Comparison of ENCODE assay signal across 18 cellular contexts in genomic region chr16:47978491-47979490, GRCh38.
"Had no signal": no experiment of that assay in that cellular context is flagged by ENCODE, and none has a peak within 500 bp of the region (broad histone marks: within the 10 kb centered on the region; RNA-seq: fewer than 3 reads in every experiment).

No MANE protein-coding gene starts in this region.

- H3K4me1 ChIP-seq: esophagus squamous epithelium had no signal

- H3K9me3 Mint-ChIP-seq: activated CD8-positive, alpha-beta T cell treated with anti-CD3 and anti-CD28 coated beads for 36 hours; activated naive CD8-positive, alpha-beta T cell treated with anti-CD3 and anti-CD28 coated beads, Interleukin-2, amount 10 ng/mL, durations not matched to agents 7 days and 5 days; natural killer cell had no signal

- H3K9me3 ChIP-seq: esophagus squamous epithelium, mucosa of descending colon, psoas muscle had no signal

- DNase-seq: activated CD4-positive, alpha-beta T cell treated with anti-CD3 and anti-CD28 coated beads for 36 hours; activated CD8-positive, alpha-beta memory T cell treated with anti-CD3 and anti-CD28 coated beads, Interleukin-2, amount 50 U/mL, for 4 hours; activated CD8-positive, alpha-beta T cell treated with anti-CD3 and anti-CD28 coated beads for 36 hours; activated naive CD8-positive, alpha-beta T cell treated with anti-CD3 and anti-CD28 coated beads, Interleukin-2, amount 10 ng/mL, durations not matched to agents 7 days and 5 days; esophagus squamous epithelium; foreskin fibroblast; glutamatergic neuron; left colon; mucosa of descending colon; natural killer cell; psoas muscle; stimulated activated CD4-positive, alpha-beta T cell treated with anti-CD3 and anti-CD28 coated beads, Interleukin-2, amount 100 ng/mL, for 24 hours; stimulated activated naive CD4-positive, alpha-beta T cell treated with Interleukin-2 at 50 U/mL for 16 hours; T-helper 9 cell had no signal

- H3K27me3 Mint-ChIP-seq: activated CD4-positive, alpha-beta T cell treated with anti-CD3 and anti-CD28 coated beads for 36 hours had no signal

- H3K27ac Mint-ChIP-seq: activated CD4-positive, alpha-beta T cell treated with anti-CD3 and anti-CD28 coated beads for 36 hours; activated CD8-positive, alpha-beta T cell treated with anti-CD3 and anti-CD28 coated beads for 36 hours; activated naive CD8-positive, alpha-beta T cell treated with anti-CD3 and anti-CD28 coated beads, Interleukin-2, amount 10 ng/mL, durations not matched to agents 7 days and 5 days; natural killer cell had no signal

- FAIRE-seq: bronchial epithelial cell had no signal

- H3K4me1 Mint-ChIP-seq: activated CD4-positive, alpha-beta T cell treated with anti-CD3 and anti-CD28 coated beads for 36 hours; activated naive CD8-positive, alpha-beta T cell treated with anti-CD3 and anti-CD28 coated beads, Interleukin-2, amount 10 ng/mL, durations not matched to agents 7 days and 5 days; natural killer cell had no signal

- ATAC-seq: activated CD4-positive, alpha-beta T cell treated with anti-CD3 and anti-CD28 coated beads for 36 hours; activated CD8-positive, alpha-beta T cell treated with anti-CD3 and anti-CD28 coated beads for 36 hours; left colon; mucosa of descending colon; natural killer cell; psoas muscle; sciatic nerve had no signal

- H3K27ac ChIP-seq: esophagus squamous epithelium, psoas muscle, VCaP had no signal

- H3K4me3 ChIP-seq: esophagus squamous epithelium, lung, mucosa of descending colon, psoas muscle had no signal

- H3K36me3 Mint-ChIP-seq: activated naive CD8-positive, alpha-beta T cell treated with anti-CD3 and anti-CD28 coated beads, Interleukin-2, amount 10 ng/mL, durations not matched to agents 7 days and 5 days; natural killer cell had no signal

- H3K36me3 ChIP-seq: esophagus squamous epithelium had no signal

- H3K27me3 ChIP-seq: esophagus squamous epithelium had no signal

- H3K4me3 Mint-ChIP-seq: activated CD4-positive, alpha-beta T cell treated with anti-CD3 and anti-CD28 coated beads for 36 hours; activated CD8-positive, alpha-beta T cell treated with anti-CD3 and anti-CD28 coated beads for 36 hours; activated naive CD8-positive, alpha-beta T cell treated with anti-CD3 and anti-CD28 coated beads, Interleukin-2, amount 10 ng/mL, durations not matched to agents 7 days and 5 days; natural killer cell had no signal
